In the genomic region with DNA sequence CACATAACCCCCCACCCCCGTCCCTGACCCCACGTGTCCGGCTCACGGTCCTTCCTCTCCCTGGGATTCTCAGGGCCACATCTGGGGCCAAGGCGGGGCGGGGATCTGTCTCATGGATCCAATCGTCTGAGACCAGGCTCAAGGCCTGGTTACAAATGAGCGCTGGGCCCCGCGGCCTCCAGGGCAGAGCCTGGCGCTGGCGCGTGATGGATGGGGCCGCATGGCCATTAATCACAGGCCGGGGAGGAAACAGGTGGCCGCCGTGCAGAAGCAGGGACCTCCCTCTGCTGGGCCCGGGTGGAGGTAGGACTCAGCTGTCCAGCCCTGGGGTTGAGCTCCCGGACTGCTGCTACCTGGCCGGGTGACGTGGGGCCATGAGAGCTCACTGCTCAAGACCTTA, we compare ENCODE assay signal across 21 cellular contexts. TPM values are rescaled to one million over a fixed set of nuclear protein-coding genes. Genes with fewer than 3 reads are reported as not detected.
DNase-seq lines count a peak whose midpoint lies in the region; ATAC-seq, FAIRE-seq and TF ChIP-seq lines count a peak whose summit lies in the region.
"Had no signal": no experiment of that assay in that cellular context is flagged by ENCODE, and none has a peak within 500 bp of the region (broad histone marks: within the 10 kb centered on the region; RNA-seq: fewer than 3 reads in every experiment).

No MANE protein-coding gene starts in this region.

- no peaks in the 10 kb centered on the region for H3K36me3 Mint-ChIP-seq in CD14-positive monocyte
- no peaks in the 10 kb centered on the region for H3K36me3 Mint-ChIP-seq in Caco-2 (ENCODE audit: insufficient read depth, unreplicated experiment)
- H3K36me3 Mint-ChIP-seq: activated CD4-positive, alpha-beta memory T cell treated with anti-CD3 and anti-CD28 coated beads for 36 hours; activated naive CD4-positive, alpha-beta T cell treated with anti-CD3 and anti-CD28 coated beads, Interleukin-2, amount 50 U/mL, for 72 hours; brain had no signal

- FAIRE-seq in pancreas (lab: Jason Lieb, UNC): no peak
- FAIRE-seq: GM12878, urothelium cell line had no signal

- intact Hi-C loops in adrenal gland (cut with DNase I) (no loop called here), pancreas (cut with DNase I) (no loop called here), CD14-positive monocyte (cut with micrococcal nuclease) (no loop called here), Caco-2 (cut with micrococcal nuclease; ENCODE audit: unreplicated experiment) (loop anchor here (10.0 kb wide), 1 partner anchor 113 kb away; no protein-coding TSS in a partner anchor)

- ATAC-seq in pancreas (peak; percentile 69 to 82 (median 74)), HG03439 (IDR thresholded peaks at IDR 0.05; ENCODE audit: unreplicated experiment) (no peak)
- ATAC-seq: activated naive CD4-positive, alpha-beta T cell treated with anti-CD3 and anti-CD28 coated beads, Interleukin-2, amount 50 U/mL, for 72 hours; GM12878 had no signal

- DNase-seq in DMS153 (lab: John Stamatoyannopoulos, UW) (peak; percentile 69), NCI-H146 (lab: John Stamatoyannopoulos, UW) (peak; percentile 61), adrenal gland (peak; percentile 77 to 92 (median 91)), pancreas (peak in 5 of 6 donors; percentile 67 to 91 (median 73)), CD14-positive monocyte (ENCODE audit: low spot score) (no peak), Caco-2 (no peak), D341Med (ENCODE audit: low spot score) (no peak)
- DNase-seq: activated CD4-positive, alpha-beta memory T cell treated with anti-CD3 and anti-CD28 coated beads for 36 hours; activated T-cell treated with anti-CD3 and anti-CD28 coated beads, Interleukin-2, amount 50 U/mL, for 48 hours; foreskin melanocyte; GDM1; KG1; stimulated activated CD4-positive, alpha-beta T cell treated with anti-CD3 and anti-CD28 coated beads, Interleukin-4, amount 100 ng/mL, for 1 hour had no signal

- H3K4me1 ChIP-seq in adrenal gland (replicated peaks in 1 of 2) (peaks cover 13 to 15% of the 10 kb centered on the region in 2 donors), pancreas (peaks cover 5 to 16% (median 13%) of the 10 kb centered on the region in 3 donors), Caco-2 (peaks cover 5% of the 10 kb centered on the region)

- no TSS peak for BruUV-seq in Caco-2 (replicated peaks; lab: Mats Ljungman, UMichigan)

- H3K9me3 Mint-ChIP-seq in CD14-positive monocyte (peaks cover 0 to 4% (median 0%) of the 10 kb centered on the region in 7 donors), Caco-2 (ENCODE audit: unreplicated experiment) (no peaks in the 10 kb centered on the region)
- H3K9me3 Mint-ChIP-seq: activated CD4-positive, alpha-beta memory T cell treated with anti-CD3 and anti-CD28 coated beads for 36 hours; activated naive CD4-positive, alpha-beta T cell treated with anti-CD3 and anti-CD28 coated beads, Interleukin-2, amount 50 U/mL, for 72 hours; dendritic cell treated with granulocyte-macrophage colony-stimulating factor and Interleukin-4, amounts not matched to agents 40 ng/mL and 50 ng/mL, for 4 days; T-helper 1 cell treated with Interleukin-12 subunit alpha and Interleukin-12 subunit beta and Interleukin-4 antibody, amounts not matched to agents 30 μg/mL and 1 μg/mL, for 36 hours had no signal

- TF ChIP-seq POLR2A in adrenal gland (IDR thresholded peaks at IDR 0.05): peak in 1 of 2 donors; percentile 27

- H3K27ac ChIP-seq in adrenal gland (peak overlapping the region in 3 of 5 donors; percentile 47 to 64 (median 55)), pancreas (peak overlapping the region; percentile 32 to 76 (median 62))
- H3K27ac ChIP-seq: epithelial cell of prostate had no signal

- no peak overlapping the region for H3K27ac Mint-ChIP-seq in CD14-positive monocyte
- H3K27ac Mint-ChIP-seq in Caco-2 (ENCODE audit: unreplicated experiment): no peak overlapping the region
- H3K27ac Mint-ChIP-seq: activated CD4-positive, alpha-beta memory T cell treated with anti-CD3 and anti-CD28 coated beads for 36 hours; dendritic cell treated with granulocyte-macrophage colony-stimulating factor and Interleukin-4, amounts not matched to agents 40 ng/mL and 50 ng/mL, for 4 days; T-helper 1 cell treated with Interleukin-12 subunit alpha and Interleukin-12 subunit beta and Interleukin-4 antibody, amounts not matched to agents 30 μg/mL and 1 μg/mL, for 36 hours had no signal

- H3K4me3 Mint-ChIP-seq in CD14-positive monocyte (no peak overlapping the region), Caco-2 (ENCODE audit: unreplicated experiment) (no peak overlapping the region)
- H3K4me3 Mint-ChIP-seq: activated CD4-positive, alpha-beta memory T cell treated with anti-CD3 and anti-CD28 coated beads for 36 hours; dendritic cell treated with granulocyte-macrophage colony-stimulating factor and Interleukin-4, amounts not matched to agents 40 ng/mL and 50 ng/mL, for 4 days; T-helper 1 cell treated with Interleukin-12 subunit alpha and Interleukin-12 subunit beta and Interleukin-4 antibody, amounts not matched to agents 30 μg/mL and 1 μg/mL, for 36 hours had no signal

- H3K4me1 Mint-ChIP-seq in CD14-positive monocyte (peaks cover 4% of the 10 kb centered on the region), Caco-2 (ENCODE audit: low read depth, unreplicated experiment) (peaks cover 2% of the 10 kb centered on the region)

- H3K36me3 ChIP-seq in adrenal gland (replicated peaks in 1 of 2) (no peaks in the 10 kb centered on the region), pancreas (no peaks in the 10 kb centered on the region), Caco-2 (ENCODE audit: control insufficient read depth, insufficient read depth, low read length) (no peaks in the 10 kb centered on the region)

- H3K9me3 ChIP-seq in adrenal gland (replicated peaks in 1 of 3) (no peaks in the 10 kb centered on the region), pancreas (no peaks in the 10 kb centered on the region), Caco-2 (no peaks in the 10 kb centered on the region)

- H3K27me3 Mint-ChIP-seq in CD14-positive monocyte (ENCODE audit: low read depth in 3 of 3) (peaks cover 6 to 27% (median 15%) of the 10 kb centered on the region in 3 donors), Caco-2 (ENCODE audit: insufficient read depth, unreplicated experiment) (no peaks in the 10 kb centered on the region)
- H3K27me3 Mint-ChIP-seq: activated CD4-positive, alpha-beta memory T cell treated with anti-CD3 and anti-CD28 coated beads for 36 hours; brain had no signal

- WGBS in adrenal gland, 4 donors: 12 to 49% (median 18%) methylated on average over 9 to 21 of the region's 21 CpGs
- WGBS in pancreas, 2 donors: 38 to 63% methylated on average over 20 to 21 of the region's 21 CpGs

- TF ChIP-seq CTCF in adrenal gland (IDR thresholded peaks at IDR 0.05) (peak in 1 of 6 experiments; percentile 27), pancreas (IDR thresholded peaks at IDR 0.05) (no peak), CD14-positive monocyte (IDR thresholded peaks at IDR 0.05) (no peak), Caco-2 (IDR thresholded peaks at IDR 0.05; ENCODE audit: insufficient read depth in 1 of 2, low read depth in 1 of 2, low read length in 1 of 2, severe bottlenecking in 1 of 2, unreplicated experiment in 1 of 2) (no peak)

- no peaks in the 10 kb centered on the region for H3K27me3 ChIP-seq in adrenal gland
- no peaks in the 10 kb centered on the region for H3K27me3 ChIP-seq in pancreas
- H3K27me3 ChIP-seq in Caco-2 (replicated peaks; ENCODE audit: control insufficient read depth, insufficient read depth, low read length): no peaks in the 10 kb centered on the region

- CTCF ChIA-PET in Caco-2 (lab: Charles Lee): interaction anchor here (0.9 kb wide), 1 partner anchor 96 kb away, joined by 3 read pairs; no protein-coding TSS in a partner anchor

- H3K4me3 ChIP-seq in adrenal gland: no peak overlapping the region
- no peak overlapping the region for H3K4me3 ChIP-seq in pancreas
- H3K4me3 ChIP-seq in Caco-2 (ENCODE audit: low read depth, low read length): no peak overlapping the region
- H3K4me3 ChIP-seq: GM12878 had no signal

- POLR2A ChIA-PET in Caco-2 (lab: Charles Lee): interaction anchor here (1.1 kb wide), 1 partner anchor 117 kb away, joined by 3 read pairs; no protein-coding TSS in a partner anchor

RNA-seq across cellular contexts. Expression of a gene that starts 5.8 kb away (rescaled TPM):
- 100 to 1,000 TPM; 428 to 968 (median 670) TPM for total RNA-seq in adrenal gland
- 1,000 to 10,000 TPM in 2 of 3 donors, 100 to 1,000 TPM in 1; 237 to 2,300 (median 1,557) TPM for polyA plus RNA-seq in adrenal gland
- 100 to 1,000 TPM; 165 to 250 (median 204) TPM for total RNA-seq in pancreas
- 100 to 1,000 TPM; 539 to 573 TPM for polyA plus RNA-seq in pancreas
- 10 to 100 TPM; 27.5 to 34.4 TPM for polyA plus RNA-seq in CD14-positive monocyte
- 132 and 144 TPM in 2 replicates for total RNA-seq in Caco-2 (2022)

RNA-seq across cellular contexts. Expression of a gene that starts 26.1 kb away (rescaled TPM):
- total RNA-seq in adrenal gland (10 to 100 TPM; 53.1 to 84.3 (median 64.4) TPM), pancreas (10 to 100 TPM; 17.4 to 28.0 (median 23.6) TPM), Caco-2 (2022) (50.0 and 50.7 TPM in 2 replicates)
- polyA plus RNA-seq in adrenal gland (10 to 100 TPM; 20.6 to 38.3 (median 35.6) TPM), pancreas (10 to 100 TPM; 25.6 to 28.4 TPM), CD14-positive monocyte (under 1 TPM; 0.25 to 0.37 TPM)

RNA-seq across cellular contexts. Expression of a gene that starts 39.0 kb away (rescaled TPM):
- 100 to 1,000 TPM in 1 of 8 donors, 10 to 100 TPM in 7; 28.0 to 104 (median 57.2) TPM for total RNA-seq in adrenal gland
- polyA plus RNA-seq in adrenal gland: 100 to 1,000 TPM in 1 of 3 donors, 10 to 100 TPM in 1, 1 to 10 TPM in 1; 8.4 to 106 (median 70.3) TPM
- 10 to 100 TPM; 16.4 to 38.0 (median 21.8) TPM for total RNA-seq in pancreas
- 10 to 100 TPM; 72.6 to 81.9 TPM for polyA plus RNA-seq in pancreas
- polyA plus RNA-seq in CD14-positive monocyte: not detected
- 29.2 and 31.3 TPM in 2 replicates for total RNA-seq in Caco-2 (2022)

Comparison
In these comparisons a context has a peak if more than half of its experiments do, and no peak if none do; other contexts are left out.
1. DNase-seq: peak in DMS153 (single experiment), NCI-H146 (single experiment), adrenal gland (7 of 7) and pancreas (5 of 6); none in CD14-positive monocyte (single experiment), Caco-2 (0 of 2) and D341Med (single experiment).